14 cellular contexts compared by ENCODE assay signal in the genomic region with DNA sequence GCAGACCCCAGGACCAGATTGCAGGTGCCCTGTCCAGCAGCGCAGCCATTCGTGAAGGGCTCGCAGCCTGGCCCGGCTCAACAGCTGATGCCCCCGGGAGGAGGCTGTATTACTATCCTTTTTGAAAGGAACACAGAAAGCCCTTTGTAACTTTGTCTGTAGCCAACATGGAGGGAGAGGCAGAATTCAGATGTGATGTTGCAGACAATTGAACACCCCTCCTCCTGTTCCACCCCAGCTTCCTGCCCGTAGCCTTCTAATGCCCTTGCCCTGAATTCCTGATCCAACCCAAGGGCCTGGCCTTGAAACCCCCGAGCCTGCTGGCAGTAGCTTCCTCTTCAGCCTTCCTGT.
DNase-seq lines count a peak whose midpoint lies in the region; ATAC-seq and TF ChIP-seq lines count a peak whose summit lies in the region.
"Had no signal": no experiment of that assay in that cellular context is flagged by ENCODE, and none has a peak within 500 bp of the region (broad histone marks: within the 10 kb centered on the region; RNA-seq: fewer than 3 reads in every experiment).

No MANE protein-coding gene starts in this region.

- ATAC-seq in Right ventricle myocardium superior (ENCODE audit: poor library complexity), result no peak
- no peak for ATAC-seq in activated CD8-positive, alpha-beta T cell treated with anti-CD3 and anti-CD28 coated beads, Interleukin-2, amount 10 ng/mL, durations not matched to agents 7 days and 5 days
- ATAC-seq: Panc1 had no signal

- H3K9me3 Mint-ChIP-seq in activated CD8-positive, alpha-beta T cell treated with anti-CD3 and anti-CD28 coated beads, Interleukin-2, amount 10 ng/mL, durations not matched to agents 7 days and 5 days (ENCODE audit: insufficient read depth), result no peaks in the 10 kb centered on the region
- H3K9me3 Mint-ChIP-seq in activated T-helper 2 cell treated with anti-CD3 and anti-CD28 coated beads, Interferon-gamma antibody, Interleukin-2, Interleukin-4, amounts not matched to agents 10 μg/mL and 5 μg/mL and 100 μg/mL, durations not matched to agents 14 hours and 24 hours and 36 hours, result no peaks in the 10 kb centered on the region
- no peaks in the 10 kb centered on the region for H3K9me3 Mint-ChIP-seq in mesothelial cell of epicardium

- H3K27me3 ChIP-seq in cardiac muscle cell, result no peaks in the 10 kb centered on the region

- TF ChIP-seq CTCF in cardiac muscle cell (IDR thresholded peaks at IDR 0.05; ENCODE audit: low read depth, low read length) (no peak), mesothelial cell of epicardium (IDR thresholded peaks at IDR 0.05; ENCODE audit: unreplicated experiment) (no peak)

- peaks cover 37% of the 10 kb centered on the region for H3K4me1 ChIP-seq in cardiac muscle cell (ENCODE audit: low read depth)
- H3K4me1 ChIP-seq: parathyroid adenoma had no signal

- POLR2A ChIA-PET in activated CD8-positive, alpha-beta T cell treated with anti-CD3 and anti-CD28 coated beads, Interleukin-2, amount 10 ng/mL, durations not matched to agents 7 days and 5 days (lab: Charles Lee), result no interaction called here

- H3K36me3 ChIP-seq in cardiac muscle cell, result no peaks in the 10 kb centered on the region

- peak overlapping the region; percentile 94 for H3K27ac ChIP-seq in cardiac muscle cell
- H3K27ac ChIP-seq in temporal lobe (ENCODE audit: low read depth, low read length), result peak overlapping the region; percentile 98
- H3K27ac ChIP-seq: parathyroid adenoma had no signal

- DNase-seq in cardiac muscle cell (ENCODE audit: low read depth in 1 of 2, low spot score in 1 of 2) (no peak), Right ventricle myocardium superior (no peak), hypothalamus (lab: John Stamatoyannopoulos, UW) (peak in 28 of 51 donors; percentile 36 to 88 (median 59)), mesothelial cell of epicardium (ENCODE audit: low spot score in 2 of 2, unreplicated experiment in 2 of 2) (no peak), COR-L47 (lab: John Stamatoyannopoulos, UW) (no peak)
- no peak for DNase-seq in activated CD8-positive, alpha-beta T cell treated with anti-CD3 and anti-CD28 coated beads, Interleukin-2, amount 10 ng/mL, durations not matched to agents 7 days and 5 days
- no peak for DNase-seq in activated T-helper 2 cell treated with anti-CD3 and anti-CD28 coated beads, Interferon-gamma antibody, Interleukin-2, Interleukin-4, amounts not matched to agents 10 μg/mL and 5 μg/mL and 100 μg/mL, durations not matched to agents 14 hours and 24 hours and 36 hours (ENCODE audit: low spot score)
- DNase-seq: ACHN, DMS79, NCI-H226 had no signal

- H3K4me3 ChIP-seq in cardiac muscle cell, result no peak overlapping the region
- H3K4me3 ChIP-seq: lung had no signal

- peak overlapping the region; percentile 47 for H3K27ac Mint-ChIP-seq in activated CD8-positive, alpha-beta T cell treated with anti-CD3 and anti-CD28 coated beads, Interleukin-2, amount 10 ng/mL, durations not matched to agents 7 days and 5 days
- no peak overlapping the region for H3K27ac Mint-ChIP-seq in activated T-helper 2 cell treated with anti-CD3 and anti-CD28 coated beads, Interferon-gamma antibody, Interleukin-2, Interleukin-4, amounts not matched to agents 10 μg/mL and 5 μg/mL and 100 μg/mL, durations not matched to agents 14 hours and 24 hours and 36 hours
- H3K27ac Mint-ChIP-seq in mesothelial cell of epicardium, result no peak overlapping the region

- H3K36me3 Mint-ChIP-seq in activated CD8-positive, alpha-beta T cell treated with anti-CD3 and anti-CD28 coated beads, Interleukin-2, amount 10 ng/mL, durations not matched to agents 7 days and 5 days (ENCODE audit: low read depth), result no peaks in the 10 kb centered on the region
- no peaks in the 10 kb centered on the region for H3K36me3 Mint-ChIP-seq in activated T-helper 2 cell treated with anti-CD3 and anti-CD28 coated beads, Interferon-gamma antibody, Interleukin-2, Interleukin-4, amounts not matched to agents 10 μg/mL and 5 μg/mL and 100 μg/mL, durations not matched to agents 14 hours and 24 hours and 36 hours (ENCODE audit: low read depth)
- peaks cover 10% of the 10 kb centered on the region for H3K36me3 Mint-ChIP-seq in mesothelial cell of epicardium

- CTCF ChIA-PET in activated CD8-positive, alpha-beta T cell treated with anti-CD3 and anti-CD28 coated beads, Interleukin-2, amount 10 ng/mL, durations not matched to agents 7 days and 5 days (lab: Charles Lee), result interaction anchor here (0.8 to 3.6 kb wide), 3 partner anchors 19 to 107 kb away, joined by 3 to 18 read pairs (median 6); no protein-coding TSS in a partner anchor

- H3K27me3 Mint-ChIP-seq in activated CD8-positive, alpha-beta T cell treated with anti-CD3 and anti-CD28 coated beads, Interleukin-2, amount 10 ng/mL, durations not matched to agents 7 days and 5 days (ENCODE audit: low read depth), result no peaks in the 10 kb centered on the region
- no peaks in the 10 kb centered on the region for H3K27me3 Mint-ChIP-seq in activated T-helper 2 cell treated with anti-CD3 and anti-CD28 coated beads, Interferon-gamma antibody, Interleukin-2, Interleukin-4, amounts not matched to agents 10 μg/mL and 5 μg/mL and 100 μg/mL, durations not matched to agents 14 hours and 24 hours and 36 hours (ENCODE audit: low read depth)
- H3K27me3 Mint-ChIP-seq in mesothelial cell of epicardium (ENCODE audit: low read depth), result no peaks in the 10 kb centered on the region

- H3K4me3 Mint-ChIP-seq in activated CD8-positive, alpha-beta T cell treated with anti-CD3 and anti-CD28 coated beads, Interleukin-2, amount 10 ng/mL, durations not matched to agents 7 days and 5 days, result no peak overlapping the region
- no peak overlapping the region for H3K4me3 Mint-ChIP-seq in activated T-helper 2 cell treated with anti-CD3 and anti-CD28 coated beads, Interferon-gamma antibody, Interleukin-2, Interleukin-4, amounts not matched to agents 10 μg/mL and 5 μg/mL and 100 μg/mL, durations not matched to agents 14 hours and 24 hours and 36 hours (ENCODE audit: low read depth)
- H3K4me3 Mint-ChIP-seq in mesothelial cell of epicardium, result no peak overlapping the region

- peaks cover 22% of the 10 kb centered on the region for H3K4me1 Mint-ChIP-seq in activated CD8-positive, alpha-beta T cell treated with anti-CD3 and anti-CD28 coated beads, Interleukin-2, amount 10 ng/mL, durations not matched to agents 7 days and 5 days (ENCODE audit: low read depth)
- H3K4me1 Mint-ChIP-seq in activated T-helper 2 cell treated with anti-CD3 and anti-CD28 coated beads, Interferon-gamma antibody, Interleukin-2, Interleukin-4, amounts not matched to agents 10 μg/mL and 5 μg/mL and 100 μg/mL, durations not matched to agents 14 hours and 24 hours and 36 hours (ENCODE audit: low read depth), result peaks cover 5% of the 10 kb centered on the region
- peaks cover 13% of the 10 kb centered on the region for H3K4me1 Mint-ChIP-seq in mesothelial cell of epicardium

- no peaks in the 10 kb centered on the region for H3K9me3 ChIP-seq in cardiac muscle cell (ENCODE audit: low read depth)

- intact Hi-C loops in Right ventricle myocardium superior (cut with DNase I), result no loop called here
- intact Hi-C loops in activated T-helper 2 cell treated with anti-CD3 and anti-CD28 coated beads, Interferon-gamma antibody, Interleukin-2, Interleukin-4, amounts not matched to agents 10 μg/mL and 5 μg/mL and 100 μg/mL, durations not matched to agents 14 hours and 24 hours and 36 hours (cut with micrococcal nuclease), result loop anchor here (5.0 to 10.0 kb wide), 2 partner anchors 52 to 100 kb away; no protein-coding TSS in a partner anchor

Comparison
In these comparisons a context has a peak if more than half of its experiments do, and no peak if none do; other contexts are left out.
1. DNase-seq: peak in hypothalamus (28 of 51); none in cardiac muscle cell (0 of 2), Right ventricle myocardium superior (single experiment), activated CD8-positive, alpha-beta T cell treated with anti-CD3 and anti-CD28 coated beads, Interleukin-2, amount 10 ng/mL, durations not matched to agents 7 days and 5 days (single experiment), activated T-helper 2 cell treated with anti-CD3 and anti-CD28 coated beads, Interferon-gamma antibody, Interleukin-2, Interleukin-4, amounts not matched to agents 10 μg/mL and 5 μg/mL and 100 μg/mL, durations not matched to agents 14 hours and 24 hours and 36 hours (single experiment), mesothelial cell of epicardium (0 of 2) and COR-L47 (single experiment).